8 cellular contexts compared by ENCODE assay signal in the genomic region with DNA sequence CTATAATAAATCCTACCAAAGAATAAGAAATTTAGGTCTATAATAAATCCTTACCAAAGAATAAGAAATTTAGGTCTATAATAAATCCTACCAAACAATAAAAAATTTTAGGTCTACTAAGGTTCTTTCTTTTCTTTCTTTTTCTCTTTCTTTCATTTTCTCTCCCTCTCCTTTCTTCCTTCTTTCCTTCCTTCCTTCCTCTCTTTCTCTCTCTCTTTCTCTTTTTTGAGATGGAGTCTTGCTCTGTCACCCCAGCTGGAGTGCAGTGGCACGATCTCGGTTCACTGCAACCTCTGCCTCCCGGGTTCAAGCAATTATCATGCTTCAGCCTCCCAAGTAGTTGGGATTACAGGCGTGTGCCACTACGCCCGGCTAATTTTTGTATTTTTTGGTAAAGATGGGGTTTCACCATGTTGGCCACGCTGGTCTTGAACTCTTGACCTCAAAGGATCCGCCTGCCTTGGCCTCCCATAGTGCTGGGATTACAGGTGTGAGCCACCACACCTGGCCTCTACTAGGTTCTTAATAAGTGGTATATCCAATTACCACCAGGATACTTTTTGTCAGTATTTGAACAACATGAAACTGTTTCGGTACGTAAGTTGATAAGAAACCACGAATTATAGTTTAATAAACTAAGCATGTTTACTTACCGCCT. TPM values are rescaled to one million over a fixed set of nuclear protein-coding genes. Genes with fewer than 3 reads are reported as not detected.
DNase-seq lines count a peak whose midpoint lies in the region; ATAC-seq and TF ChIP-seq lines count a peak whose summit lies in the region.
"Not testable (repeated sequence)": the region's sequence is repeated elsewhere in the genome, so short reads cannot be mapped to it uniquely, and the experiment has no call there.

No MANE protein-coding gene starts in this region.

- not testable (repeated sequence) for BruUV-seq in Panc1 (replicated peaks; lab: Mats Ljungman, UMichigan)

- peaks cover 51% of the 10 kb centered on the region for H3K4me1 Mint-ChIP-seq in activated CD8-positive, alpha-beta T cell treated with anti-CD3 and anti-CD28 coated beads, Interleukin-2, amount 10 ng/mL, durations not matched to agents 7 days and 5 days (ENCODE audit: low read depth)
- peaks cover 41% of the 10 kb centered on the region for H3K4me1 Mint-ChIP-seq in activated naive CD8-positive, alpha-beta T cell treated with anti-CD3 and anti-CD28 coated beads, Interleukin-2, amount 50 U/mL, for 24 hours

- H3K27ac ChIP-seq in Panc1 (ENCODE audit: low read length) (peak overlapping the region; percentile 99), epithelial cell of prostate (peak overlapping the region; percentile 2), mesodermal cell (ENCODE audit: low read depth, low read length, severe bottlenecking) (peak overlapping the region; percentile 70), upper lobe of right lung (peak overlapping the region; percentile 75)

- peak overlapping the region; percentile 37; the same call in 1 of the 2 replicates for H3K4me3 ChIP-seq in GM08714 (ENCODE audit: low read length)
- peak overlapping the region; percentile 38 to 59 for H3K4me3 ChIP-seq in Panc1 (ENCODE audit: low read depth in 2 of 2, low read length in 2 of 2)
- H3K4me3 ChIP-seq in mesodermal cell (ENCODE audit: extremely low read depth, insufficient read depth, low read length, poor library complexity, severe bottlenecking); skeletal muscle satellite cell (ENCODE audit: low read length); upper lobe of right lung: not testable (repeated sequence)

- not testable (repeated sequence) for DNase-seq in Panc1 (ENCODE audit: low read depth, low spot score); activated CD8-positive, alpha-beta T cell treated with anti-CD3 and anti-CD28 coated beads, Interleukin-2, amount 10 ng/mL, durations not matched to agents 7 days and 5 days; activated naive CD8-positive, alpha-beta T cell treated with anti-CD3 and anti-CD28 coated beads, Interleukin-2, amount 50 U/mL, for 24 hours; epithelial cell of prostate (ENCODE audit: low read depth, low spot score); upper lobe of right lung

- POLR2A ChIA-PET in Panc1 (lab: Charles Lee): not testable (repeated sequence)
- POLR2A ChIA-PET in activated CD8-positive, alpha-beta T cell treated with anti-CD3 and anti-CD28 coated beads, Interleukin-2, amount 10 ng/mL, durations not matched to agents 7 days and 5 days (lab: Charles Lee): interaction anchor here (0.7 to 1.2 kb wide), 4 partner anchors 23 to 91 kb away, joined by 3 to 5 read pairs (median 4); no protein-coding TSS in a partner anchor

- peak overlapping the region; percentile 94 for H3K27ac Mint-ChIP-seq in activated CD8-positive, alpha-beta T cell treated with anti-CD3 and anti-CD28 coated beads, Interleukin-2, amount 10 ng/mL, durations not matched to agents 7 days and 5 days
- H3K27ac Mint-ChIP-seq in activated naive CD8-positive, alpha-beta T cell treated with anti-CD3 and anti-CD28 coated beads, Interleukin-2, amount 50 U/mL, for 24 hours: peak overlapping the region; percentile 87

- WGBS in mesodermal cell (ENCODE audit: insufficient coverage in 2 of 2), 2 experiments: 97 to 98% methylated on average over 10 of the region's 12 CpGs

- H3K4me1 ChIP-seq in Panc1 (ENCODE audit: control insufficient read depth, insufficient read depth, low read length) (peaks cover 22% of the 10 kb centered on the region), skeletal muscle satellite cell (ENCODE audit: control insufficient read depth, insufficient read depth, low read length) (peaks cover 18% of the 10 kb centered on the region)
- not testable (repeated sequence) for H3K4me1 ChIP-seq in mesodermal cell (ENCODE audit: control insufficient read depth, insufficient read depth, low read length, poor library complexity, severe bottlenecking); upper lobe of right lung

- H3K36me3 Mint-ChIP-seq in activated CD8-positive, alpha-beta T cell treated with anti-CD3 and anti-CD28 coated beads, Interleukin-2, amount 10 ng/mL, durations not matched to agents 7 days and 5 days (ENCODE audit: low read depth): peaks cover 40% of the 10 kb centered on the region
- H3K36me3 Mint-ChIP-seq in activated naive CD8-positive, alpha-beta T cell treated with anti-CD3 and anti-CD28 coated beads, Interleukin-2, amount 50 U/mL, for 24 hours (ENCODE audit: low read depth): peaks cover 33% of the 10 kb centered on the region

- H3K27me3 ChIP-seq in Panc1 (ENCODE audit: control insufficient read depth, insufficient read depth, low read length); skeletal muscle satellite cell (ENCODE audit: control insufficient read depth, insufficient read depth, low read length); upper lobe of right lung: not testable (repeated sequence)

- CTCF ChIA-PET in Panc1 (lab: Charles Lee); activated CD8-positive, alpha-beta T cell treated with anti-CD3 and anti-CD28 coated beads, Interleukin-2, amount 10 ng/mL, durations not matched to agents 7 days and 5 days (lab: Charles Lee): not testable (repeated sequence)

- not testable (repeated sequence) for H3K9me3 Mint-ChIP-seq in activated CD8-positive, alpha-beta T cell treated with anti-CD3 and anti-CD28 coated beads, Interleukin-2, amount 10 ng/mL, durations not matched to agents 7 days and 5 days (ENCODE audit: insufficient read depth); activated naive CD8-positive, alpha-beta T cell treated with anti-CD3 and anti-CD28 coated beads, Interleukin-2, amount 50 U/mL, for 24 hours

- peak overlapping the region; percentile 77 for H3K4me3 Mint-ChIP-seq in activated CD8-positive, alpha-beta T cell treated with anti-CD3 and anti-CD28 coated beads, Interleukin-2, amount 10 ng/mL, durations not matched to agents 7 days and 5 days
- H3K4me3 Mint-ChIP-seq in activated naive CD8-positive, alpha-beta T cell treated with anti-CD3 and anti-CD28 coated beads, Interleukin-2, amount 50 U/mL, for 24 hours: peak overlapping the region; percentile 64

- intact Hi-C loops in Panc1 (cut with micrococcal nuclease; ENCODE audit: unreplicated experiment); upper lobe of right lung (cut with DNase I): not testable (repeated sequence)

- H3K27me3 Mint-ChIP-seq in activated CD8-positive, alpha-beta T cell treated with anti-CD3 and anti-CD28 coated beads, Interleukin-2, amount 10 ng/mL, durations not matched to agents 7 days and 5 days (ENCODE audit: low read depth); activated naive CD8-positive, alpha-beta T cell treated with anti-CD3 and anti-CD28 coated beads, Interleukin-2, amount 50 U/mL, for 24 hours: not testable (repeated sequence)

- ATAC-seq in Panc1; activated CD8-positive, alpha-beta T cell treated with anti-CD3 and anti-CD28 coated beads, Interleukin-2, amount 10 ng/mL, durations not matched to agents 7 days and 5 days; activated naive CD8-positive, alpha-beta T cell treated with anti-CD3 and anti-CD28 coated beads, Interleukin-2, amount 50 U/mL, for 24 hours; upper lobe of right lung: not testable (repeated sequence)

- H3K36me3 ChIP-seq in Panc1 (ENCODE audit: control insufficient read depth, insufficient read depth, low read length); mesodermal cell (ENCODE audit: control insufficient read depth, insufficient read depth, low read length); skeletal muscle satellite cell (ENCODE audit: insufficient read depth, low read length); upper lobe of right lung: not testable (repeated sequence)

- H3K9ac ChIP-seq in skeletal muscle satellite cell (ENCODE audit: low read depth, low read length): not testable (repeated sequence)

- peak overlapping the region; percentile 68 for H3K4me2 ChIP-seq in skeletal muscle satellite cell (ENCODE audit: low read length)

- H3K9me3 ChIP-seq in Panc1 (ENCODE audit: control insufficient read depth, insufficient read depth, low read depth, low read length) (peaks cover 22% of the 10 kb centered on the region; the same call in 1 of the 2 replicates), mesodermal cell (ENCODE audit: control insufficient read depth, low read length) (peaks cover 14% of the 10 kb centered on the region)
- not testable (repeated sequence) for H3K9me3 ChIP-seq in skeletal muscle satellite cell (replicated peaks; ENCODE audit: low read length); upper lobe of right lung

- in situ Hi-C loops in Panc1 (cut with HindIII; ENCODE audit: low pct_unique_long_range_greater_than_20kb, low sequenced_read_pairs): not testable (repeated sequence)

- TF ChIP-seq CTCF in Panc1 (IDR thresholded peaks at IDR 0.05); upper lobe of right lung (IDR thresholded peaks at IDR 0.05): not testable (repeated sequence)

RNA-seq across cellular contexts. Expression of a gene that starts 31.5 kb away (rescaled TPM):
- total RNA-seq in Panc1 (2021; ENCODE audit: unreplicated experiment) (21.0 TPM), upper lobe of right lung (79.9 TPM)
- 44.9 TPM for polyA plus RNA-seq in Panc1 (2012; ENCODE audit: insufficient read length)
- 1 to 10 TPM; 3.0 to 4.8 TPM for total RNA-seq in activated CD8-positive, alpha-beta T cell treated with anti-CD3 and anti-CD28 coated beads, Interleukin-2, amount 10 ng/mL, durations not matched to agents 7 days and 5 days
- polyA plus RNA-seq in mesodermal cell (2013, experiment 1 of 2): 28.1 TPM
- 21.9 TPM for polyA plus RNA-seq in mesodermal cell (2013, experiment 2 of 2)
- total RNA-seq in skeletal muscle satellite cell (2012; rRNA removed): 108 and 144 TPM in 2 replicates

Comparison
In these comparisons a context has a peak if more than half of its experiments do, and no peak if none do; other contexts are left out.
1. H3K27ac ChIP-seq: peak in every context shown above with its lines; median percentile 99 in Panc1; 75 in upper lobe of right lung; 70 in mesodermal cell; 2 in epithelial cell of prostate.